8 cellular contexts compared by ENCODE assay signal in genomic region chr2:121804340-121804739, GRCh38. TPM values are rescaled to one million over a fixed set of nuclear protein-coding genes. Genes with fewer than 3 reads are reported as not detected.
DNase-seq lines count a peak whose midpoint lies in the region; ATAC-seq and TF ChIP-seq lines count a peak whose summit lies in the region.

No MANE protein-coding gene starts in this region.

- peak overlapping the region; percentile 40 to 76 (median 59); a peak in 19 of 22 replicates for H3K4me2 ChIP-seq in BLaER1 treated with 17β-estradiol and CSF1 and Interleukin-3, amounts not matched to agents 10 nM and 100 nM

- ATAC-seq in GM21360 (IDR thresholded peaks at IDR 0.05; ENCODE audit: unreplicated experiment) (peak; percentile 91), left lung (no peak), HG03521 (IDR thresholded peaks at IDR 0.05; ENCODE audit: unreplicated experiment) (no peak)

- no peak overlapping the region for H3K9ac ChIP-seq in BLaER1 treated with 17β-estradiol and CSF1 and Interleukin-3, amounts not matched to agents 10 nM and 100 nM
- peak overlapping the region; percentile 35 for H3K9ac ChIP-seq in HUES6 (ENCODE audit: low read length)

- DNase-seq in NOMO-1 treated with dmso at 0.1 percent for 144 hours (lab: John Stamatoyannopoulos, UW; ENCODE audit: unreplicated experiment) (peak; percentile 83), lung microvascular endothelial cell (ENCODE audit: low read depth in 2 of 2) (peak; percentile 52 to 85), GM19240 (ENCODE audit: insufficient read length, low spot score) (no peak), left lung (no peak)

- intact Hi-C loops in left lung (cut with DNase I): no loop called here

- no peaks in the 10 kb centered on the region for H3K36me3 ChIP-seq in BLaER1 treated with 17β-estradiol and CSF1 and Interleukin-3, amounts not matched to agents 10 nM and 100 nM
- H3K36me3 ChIP-seq in HUES6 (ENCODE audit: control insufficient read depth, insufficient read depth, low read length) (no peaks in the 10 kb centered on the region), left lung (no peaks in the 10 kb centered on the region)

- no peak overlapping the region for H3K4me3 ChIP-seq in BLaER1 treated with 17β-estradiol and CSF1 and Interleukin-3, amounts not matched to agents 10 nM and 100 nM
- 0 out of 2 replicates have a peak overlapping the region, but pooled peaks have one; percentile 16 for H3K4me3 ChIP-seq in HUES6 (ENCODE audit: low read depth, low read length)
- H3K4me3 ChIP-seq in left lung: no peak overlapping the region

- peaks cover 18 to 26% (median 23%) of the 10 kb centered on the region in 10 experiments for H3K4me1 ChIP-seq in BLaER1 treated with 17β-estradiol and CSF1 and Interleukin-3, amounts not matched to agents 10 nM and 100 nM
- H3K4me1 ChIP-seq in HUES6 (ENCODE audit: control insufficient read depth, insufficient read depth, low read length) (peaks cover 27% of the 10 kb centered on the region), left lung (no peaks in the 10 kb centered on the region)

- H4K20me1 ChIP-seq in BLaER1 treated with 17β-estradiol and CSF1 and Interleukin-3, amounts not matched to agents 10 nM and 100 nM: no peaks in the 10 kb centered on the region

- peak overlapping the region in 5 of 11 experiments; percentile 1 to 36 (median 6); a peak in 4 of 22 replicates for H3K27ac ChIP-seq in BLaER1 treated with 17β-estradiol and CSF1 and Interleukin-3, amounts not matched to agents 10 nM and 100 nM
- H3K27ac ChIP-seq in HUES6 (ENCODE audit: low read depth, low read length) (peak overlapping the region; percentile 75), left lung (no peak overlapping the region)

- no peaks in the 10 kb centered on the region for H3K27me3 ChIP-seq in BLaER1 treated with 17β-estradiol and CSF1 and Interleukin-3, amounts not matched to agents 10 nM and 100 nM
- H3K27me3 ChIP-seq in HUES6 (ENCODE audit: control insufficient read depth, insufficient read depth, low read length): no peaks in the 10 kb centered on the region
- no peaks in the 10 kb centered on the region for H3K27me3 ChIP-seq in left lung

- H3K9me3 ChIP-seq in BLaER1 treated with 17β-estradiol and CSF1 and Interleukin-3, amounts not matched to agents 10 nM and 100 nM (replicated peaks in 1 of 11): peaks cover 17 to 24% (median 18%) of the 10 kb centered on the region in 11 experiments
- H3K9me3 ChIP-seq in HUES6 (ENCODE audit: control insufficient read depth, insufficient read depth, low read depth, low read length) (no peaks in the 10 kb centered on the region), left lung (peaks cover 0 to 15% of the 10 kb centered on the region in 2 donors)

- no peak for TF ChIP-seq CTCF in left lung (IDR thresholded peaks at IDR 0.05)

RNA-seq across cellular contexts. Expression of gene TSN, which starts 48.9 kb away (rescaled TPM):
- total RNA-seq in lung microvascular endothelial cell: 63.4 and 119 TPM in 2 replicates
- 10 to 100 TPM; 51.3 to 56.9 TPM for total RNA-seq in left lung

Comparison
In these comparisons a context has a peak if more than half of its experiments do, and no peak if none do; other contexts are left out.
1. DNase-seq: peak in NOMO-1 treated with dmso at 0.1 percent for 144 hours (single experiment) and lung microvascular endothelial cell (2 of 2); none in GM19240 (single experiment) and left lung (0 of 2).